10 cellular contexts compared by ENCODE assay signal in genomic region chr3:190504354-190505125, GRCh38. TPM values are rescaled to one million over a fixed set of nuclear protein-coding genes. Genes with fewer than 3 reads are reported as not detected.
A peak's percentile ranks its signal among the peaks of the same experiment; 100 is the strongest.
DNase-seq lines count a peak whose midpoint lies in the region; ATAC-seq and TF ChIP-seq lines count a peak whose summit lies in the region.
"Had no signal": no experiment of that assay in that cellular context is flagged by ENCODE, and none has a peak within 500 bp of the region (broad histone marks: within the 10 kb centered on the region; RNA-seq: fewer than 3 reads in every experiment).

No MANE protein-coding gene starts in this region.

- ATAC-seq in lung (ENCODE audit: insufficient read depth, low FRiP score): peak; percentile 41
- no peak for ATAC-seq in HG02610 (IDR thresholded peaks at IDR 0.05; ENCODE audit: unreplicated experiment)
- no peak for ATAC-seq in activated CD8-positive, alpha-beta T cell treated with anti-CD3 and anti-CD28 coated beads, Interleukin-2, amount 10 ng/mL, durations not matched to agents 7 days and 5 days

- H4K20me1 ChIP-seq in mammary epithelial cell (ENCODE audit: insufficient read depth, low read length): no peaks in the 10 kb centered on the region

- intact Hi-C loops in mammary epithelial cell (cut with micrococcal nuclease): no loop called here

- peak overlapping the region; percentile 37 for H2AFZ ChIP-seq in mammary epithelial cell (ENCODE audit: low read depth, low read length)

- H3K4me2 ChIP-seq in mammary epithelial cell (ENCODE audit: insufficient read depth, low read depth, low read length): no peak overlapping the region

- H3K9me3 ChIP-seq in mammary epithelial cell (replicated peaks; ENCODE audit: insufficient read depth, low read length) (no peaks in the 10 kb centered on the region), lung (ENCODE audit: control insufficient read depth in 2 of 2, insufficient read depth in 1 of 2, low read length in 1 of 2) (no peaks in the 10 kb centered on the region)
- H3K9me3 ChIP-seq: MG63, psoas muscle had no signal

- in situ Hi-C loops in mammary epithelial cell (cut with MboI; ENCODE audit: low sequenced_read_pairs in 2 of 2): no loop called here

- H3K9me3 Mint-ChIP-seq in activated CD8-positive, alpha-beta T cell treated with anti-CD3 and anti-CD28 coated beads, Interleukin-2, amount 10 ng/mL, durations not matched to agents 7 days and 5 days (ENCODE audit: insufficient read depth): no peaks in the 10 kb centered on the region

- TF ChIP-seq CTCF in GM10266 (IDR thresholded peaks at IDR 0.05; ENCODE audit: control insufficient read depth, insufficient read depth, low read depth, missing control alignments) (peak; percentile 27), mammary epithelial cell (conservative IDR thresholded peaks at IDR 0.05 in 1 of 2, IDR thresholded peaks at IDR 0.05 in 1 of 2; ENCODE audit: extremely low read depth in 1 of 2, insufficient read depth in 1 of 2, low read depth in 1 of 2, low read length in 2 of 2) (peak; percentile 8 to 20), lung (IDR thresholded peaks at IDR 0.05; ENCODE audit: control extremely low read depth, extremely low read depth) (no peak)

- H3K4me3 ChIP-seq in mammary epithelial cell (replicated peaks in 1 of 3; ENCODE audit: insufficient read depth in 1 of 3, low read depth in 2 of 3, low read length in 3 of 3): no peak overlapping the region
- H3K4me3 ChIP-seq in lung: no peak overlapping the region
- H3K4me3 ChIP-seq: MG63, psoas muscle had no signal

- H3K4me3 Mint-ChIP-seq in activated CD8-positive, alpha-beta T cell treated with anti-CD3 and anti-CD28 coated beads, Interleukin-2, amount 10 ng/mL, durations not matched to agents 7 days and 5 days: no peak overlapping the region

- dilution Hi-C loops in mammary epithelial cell (cut with HindIII; ENCODE audit: low sequenced_read_pairs): no loop called here

- no TSS peak for BruUV-seq in mammary epithelial cell (replicated peaks; lab: Mats Ljungman, UMichigan)

- no peaks in the 10 kb centered on the region for H3K36me3 Mint-ChIP-seq in activated CD8-positive, alpha-beta T cell treated with anti-CD3 and anti-CD28 coated beads, Interleukin-2, amount 10 ng/mL, durations not matched to agents 7 days and 5 days (ENCODE audit: low read depth)

- H3K4me1 ChIP-seq in mammary epithelial cell (ENCODE audit: insufficient read depth, low read length): peaks cover 3% of the 10 kb centered on the region
- H3K4me1 ChIP-seq in lung (ENCODE audit: control insufficient read depth in 2 of 2, insufficient read depth in 2 of 2, low read length in 2 of 2): peaks cover 0 to 9% of the 10 kb centered on the region in 2 donors
- H3K4me1 ChIP-seq: psoas muscle had no signal

- DNase-seq in GM10266 (ENCODE audit: extremely low spot score): no peak
- DNase-seq in NCI-H146 treated with DMSO at 0.1 percent for 48 hours (lab: John Stamatoyannopoulos, UW; ENCODE audit: unreplicated experiment): peak; percentile 39
- DNase-seq in mammary epithelial cell: peak; percentile 68
- no peak for DNase-seq in lung (ENCODE audit: low spot score)
- DNase-seq in ureter (ENCODE audit: low spot score): no peak
- no peak for DNase-seq in COR-L47 (lab: John Stamatoyannopoulos, UW)
- no peak for DNase-seq in activated CD8-positive, alpha-beta T cell treated with anti-CD3 and anti-CD28 coated beads, Interleukin-2, amount 10 ng/mL, durations not matched to agents 7 days and 5 days
- DNase-seq: MG63, psoas muscle had no signal

- H3K9ac ChIP-seq in mammary epithelial cell (ENCODE audit: insufficient read depth, low read length): no peak overlapping the region

- H3K79me2 ChIP-seq in mammary epithelial cell (ENCODE audit: insufficient read depth, low read length): no peaks in the 10 kb centered on the region

- H3K36me3 ChIP-seq in mammary epithelial cell (ENCODE audit: insufficient read depth, low read length): no peaks in the 10 kb centered on the region
- no peaks in the 10 kb centered on the region for H3K36me3 ChIP-seq in lung (ENCODE audit: control insufficient read depth in 2 of 2, insufficient read depth in 2 of 2, low read length in 2 of 2)
- H3K36me3 ChIP-seq: MG63 had no signal

- peaks cover 4% of the 10 kb centered on the region for H3K4me1 Mint-ChIP-seq in activated CD8-positive, alpha-beta T cell treated with anti-CD3 and anti-CD28 coated beads, Interleukin-2, amount 10 ng/mL, durations not matched to agents 7 days and 5 days (ENCODE audit: low read depth)

- WGBS in mammary epithelial cell (ENCODE audit: low coverage, missing lambda C conversion rate): 4% methylated on average over 4 of the region's 4 CpGs
- WGBS in lung, 2 donors: 42 to 50% methylated on average over 4 of the region's 4 CpGs

- CTCF ChIA-PET in mammary epithelial cell (lab: Charles Lee; ENCODE audit: low non-redundant PET): interaction anchor here (0.5 to 1.0 kb wide), 3 partner anchors 9 to 380 kb away, joined by 3 to 6 read pairs (median 5); partner anchors contain the start of gene IL1RAP
- CTCF ChIA-PET in activated CD8-positive, alpha-beta T cell treated with anti-CD3 and anti-CD28 coated beads, Interleukin-2, amount 10 ng/mL, durations not matched to agents 7 days and 5 days (lab: Charles Lee): interaction anchor here (1.4 to 1.5 kb wide), 2 partner anchors 9 to 10 kb away, joined by 4 to 6 read pairs; partner anchors contain the start of gene IL1RAP

- H3K27me3 Mint-ChIP-seq in activated CD8-positive, alpha-beta T cell treated with anti-CD3 and anti-CD28 coated beads, Interleukin-2, amount 10 ng/mL, durations not matched to agents 7 days and 5 days (ENCODE audit: low read depth): peaks cover 13% of the 10 kb centered on the region

- no peak overlapping the region for H3K27ac ChIP-seq in mammary epithelial cell (ENCODE audit: insufficient read depth, low read depth, low read length)
- no peak overlapping the region for H3K27ac ChIP-seq in lung (ENCODE audit: low read depth in 1 of 2, low read length in 1 of 2)
- H3K27ac ChIP-seq: psoas muscle had no signal

- no peak overlapping the region for H3K27ac Mint-ChIP-seq in activated CD8-positive, alpha-beta T cell treated with anti-CD3 and anti-CD28 coated beads, Interleukin-2, amount 10 ng/mL, durations not matched to agents 7 days and 5 days

- H3K27me3 ChIP-seq in mammary epithelial cell (ENCODE audit: insufficient read depth, low read length) (no peaks in the 10 kb centered on the region), lung (ENCODE audit: control insufficient read depth, insufficient read depth) (no peaks in the 10 kb centered on the region)
- H3K27me3 ChIP-seq: MG63 had no signal

- POLR2A ChIA-PET in activated CD8-positive, alpha-beta T cell treated with anti-CD3 and anti-CD28 coated beads, Interleukin-2, amount 10 ng/mL, durations not matched to agents 7 days and 5 days (lab: Charles Lee): interaction anchor here (1.1 to 1.8 kb wide), 2 partner anchors 9 to 114 kb away, joined by 3 to 7 read pairs; partner anchors contain the start of gene IL1RAP

RNA-seq across cellular contexts. Expression of gene IL1RAP, which starts 9.3 kb away (rescaled TPM):
- total RNA-seq in mammary epithelial cell (100 to 1,000 TPM in 1 of 2 donors, 10 to 100 TPM in 1; 94.2 to 111 TPM), lung (10 to 100 TPM; 28.6 to 34.2 TPM), ureter (32.0 TPM)
- polyA plus RNA-seq in mammary epithelial cell (90.3 TPM), lung (10 to 100 TPM in 1 of 2 donors, 1 to 10 TPM in 1; 3.2 to 24.9 TPM)
- polyA minus RNA-seq in mammary epithelial cell: 188 TPM
- total RNA-seq in activated CD8-positive, alpha-beta T cell treated with anti-CD3 and anti-CD28 coated beads, Interleukin-2, amount 10 ng/mL, durations not matched to agents 7 days and 5 days: 10 to 100 TPM; 10.3 to 11.6 TPM

RNA-seq across cellular contexts. Expression of gene TMEM207, which starts 54.8 kb away (rescaled TPM):
- total RNA-seq in mammary epithelial cell (not detected), lung (not detected), ureter (not detected)
- polyA plus RNA-seq in mammary epithelial cell (not detected), lung (not detected)
- not detected for polyA minus RNA-seq in mammary epithelial cell
- not detected for total RNA-seq in activated CD8-positive, alpha-beta T cell treated with anti-CD3 and anti-CD28 coated beads, Interleukin-2, amount 10 ng/mL, durations not matched to agents 7 days and 5 days
- total RNA-seq: psoas muscle had no signal
- polyA plus RNA-seq: psoas muscle had no signal

Comparison
In these comparisons a context has a peak if more than half of its experiments do, and no peak if none do; other contexts are left out.
1. DNase-seq: peak in NCI-H146 treated with DMSO at 0.1 percent for 48 hours (single experiment) and mammary epithelial cell (single experiment); none in GM10266 (single experiment), lung (single experiment), ureter (single experiment), COR-L47 (single experiment) and activated CD8-positive, alpha-beta T cell treated with anti-CD3 and anti-CD28 coated beads, Interleukin-2, amount 10 ng/mL, durations not matched to agents 7 days and 5 days (single experiment).